In genomic region chr19:1102407-1103106, GRCh38 we compare ENCODE assay signal across 1 cellular context.
TF ChIP-seq lines count a peak whose summit lies in the region.

No MANE protein-coding gene starts in this region.

TF ChIP-seq in IMR-90, 13 proteins besides CTCF, POLR2A, EP300 and RAD21:
- TF ChIP-seq BHLHE40 (IDR thresholded peaks at IDR 0.05; ENCODE audit: low read depth, low read length): peak; percentile 67; the same call in 1 of the 2 replicates
- TF ChIP-seq MXI1 (IDR thresholded peaks at IDR 0.05; ENCODE audit: borderline replicate concordance, low read depth, low read length): peak; percentile 40; the same call in 1 of the 2 replicates
- TF ChIP-seq MAZ (IDR thresholded peaks at IDR 0.05; ENCODE audit: borderline replicate concordance, low read depth, low read length): peak; percentile 78; the same call in 1 of the 2 replicates
- peak; percentile 90 for TF ChIP-seq RCOR1 (IDR thresholded peaks at IDR 0.05; ENCODE audit: insufficient replicate concordance, low read length)
- TF ChIP-seq NFE2L2 (IDR thresholded peaks at IDR 0.05; ENCODE audit: low read depth, low read length): no peak
- no peak; the same call in 1 of the 2 replicates for TF ChIP-seq RFX5 (IDR thresholded peaks at IDR 0.05; ENCODE audit: low read depth, low read length)
- TF ChIP-seq SMC3 (IDR thresholded peaks at IDR 0.05; ENCODE audit: low read depth, low read length): no peak
- no peak for TF ChIP-seq CHD1 (IDR thresholded peaks at IDR 0.05; ENCODE audit: low read depth, low read length)
- peak; percentile 95 for TF ChIP-seq CEBPB (IDR thresholded peaks at IDR 0.05; ENCODE audit: low read depth, low read length)
- peak; percentile 92 for TF ChIP-seq FOS (IDR thresholded peaks at IDR 0.05; ENCODE audit: low read depth, low read length)
- TF ChIP-seq MAFK (IDR thresholded peaks at IDR 0.05; ENCODE audit: low read depth, low read length): no peak
- peak; percentile 17; the same call in 1 of the 2 replicates for TF ChIP-seq USF2 (IDR thresholded peaks at IDR 0.05; ENCODE audit: low read depth, low read length)
- TF ChIP-seq ELK1 (IDR thresholded peaks at IDR 0.05; ENCODE audit: borderline replicate concordance, low read depth, low read length): no peak
